Comparison of ENCODE assay signal across 14 cellular contexts in genomic region chr17:38322897-38323296, GRCh38. TPM values are rescaled to one million over a fixed set of nuclear protein-coding genes. Genes with fewer than 3 reads are reported as not detected.
"Had no signal": no experiment of that assay in that cellular context is flagged by ENCODE, and none has a peak within 500 bp of the region (broad histone marks: within the 10 kb centered on the region; RNA-seq: fewer than 3 reads in every experiment).

No MANE protein-coding gene starts in this region.

- H3K36me3 ChIP-seq: uterus had no signal

- H3K4me3 ChIP-seq: heart left ventricle, mucosa of descending colon, right atrium auricular region, sigmoid colon, skin epidermis, tibial artery, upper lobe of left lung, uterus had no signal

- H3K27ac ChIP-seq: heart left ventricle, right atrium auricular region, sigmoid colon, skin epidermis, tibial artery, upper lobe of left lung, uterus had no signal

- H3K4me1 ChIP-seq: tibial artery, uterus had no signal

- H3K36me3 Mint-ChIP-seq: natural killer cell had no signal

- H3K27me3 Mint-ChIP-seq: stimulated activated naive CD8-positive, alpha-beta T cell treated with anti-CD3 and anti-CD28 coated beads, Interleukin-15, Interleukin-2, amounts not matched to agents 100 ng/mL and 50 ng/mL, for 24 hours had no signal

- H3K9me3 Mint-ChIP-seq: natural killer cell; neural crest cell; stimulated activated naive CD8-positive, alpha-beta T cell treated with anti-CD3 and anti-CD28 coated beads, Interleukin-15, Interleukin-2, amounts not matched to agents 100 ng/mL and 50 ng/mL, for 24 hours had no signal

- H3K27me3 ChIP-seq: heart left ventricle, right atrium auricular region, sigmoid colon, tibial artery, upper lobe of left lung, uterus had no signal

- H3K27ac Mint-ChIP-seq: natural killer cell; stimulated activated naive CD8-positive, alpha-beta T cell treated with anti-CD3 and anti-CD28 coated beads, Interleukin-15, Interleukin-2, amounts not matched to agents 100 ng/mL and 50 ng/mL, for 24 hours had no signal

- H3K4me3 Mint-ChIP-seq: natural killer cell; neural crest cell; stimulated activated naive CD8-positive, alpha-beta T cell treated with anti-CD3 and anti-CD28 coated beads, Interleukin-15, Interleukin-2, amounts not matched to agents 100 ng/mL and 50 ng/mL, for 24 hours had no signal

- H3K9me3 ChIP-seq: heart left ventricle, mucosa of descending colon, right atrium auricular region, sigmoid colon, tibial artery, upper lobe of left lung, uterus had no signal

RNA-seq across cellular contexts. Expression of gene GPR179, which starts 20.9 kb away (rescaled TPM):
- total RNA-seq: dermis blood vessel endothelial cell, glomerular endothelial cell, lung microvascular endothelial cell, natural killer cell, right atrium auricular region had no signal
